8 cellular contexts compared by ENCODE assay signal in the genomic region with DNA sequence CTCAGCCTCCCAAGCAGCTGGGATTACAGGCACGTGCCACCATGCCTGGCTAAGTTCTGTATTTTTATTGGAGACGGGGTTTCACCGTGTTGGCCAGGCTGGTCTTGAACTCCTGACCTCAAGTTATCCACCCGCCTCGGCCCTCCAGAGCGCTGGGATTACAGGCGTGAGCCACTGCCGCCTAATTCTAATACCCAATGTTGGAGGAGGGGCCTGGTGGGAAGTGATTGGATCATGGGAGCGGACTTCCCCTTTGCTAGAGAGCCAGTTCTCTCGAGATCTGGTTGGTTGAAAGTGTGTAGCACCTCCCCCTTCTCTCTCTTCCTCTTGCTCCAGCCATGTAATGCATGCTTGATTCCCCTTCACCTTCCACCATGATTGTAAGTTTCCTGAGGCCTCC. TPM values are rescaled to one million over a fixed set of nuclear protein-coding genes. Genes with fewer than 3 reads are reported as not detected.
DNase-seq lines count a peak whose midpoint lies in the region; FAIRE-seq and TF ChIP-seq lines count a peak whose summit lies in the region.
"Not testable (repeated sequence)": the region's sequence is repeated elsewhere in the genome, so short reads cannot be mapped to it uniquely, and the experiment has no call there.

No MANE protein-coding gene starts in this region.

- TF ChIP-seq CTCF in H9 (conservative IDR thresholded peaks at IDR 0.05); astrocyte (IDR thresholded peaks at IDR 0.05; ENCODE audit: insufficient read depth, low read depth, low read length); fibroblast of lung (conservative IDR thresholded peaks at IDR 0.05 in 1 of 2, IDR thresholded peaks at IDR 0.05 in 1 of 2; ENCODE audit: low read depth in 1 of 2, low read length in 2 of 2): not testable (repeated sequence)

- not testable (repeated sequence) for H3K79me2 ChIP-seq in H9 (ENCODE audit: insufficient read depth, low read length); astrocyte (ENCODE audit: insufficient read depth, low read length); fibroblast of lung (ENCODE audit: control insufficient read depth, insufficient read depth, low read length); mesendoderm (ENCODE audit: control insufficient read depth, insufficient read depth, low read length)

- H4K8ac ChIP-seq in H9 (replicated peaks; ENCODE audit: insufficient read length, low read depth, low read length); mesendoderm (ENCODE audit: low read depth, low read length); neuronal stem cell (ENCODE audit: low read depth, low read length): not testable (repeated sequence)

- not testable (repeated sequence) for H3K4ac ChIP-seq in H9 (ENCODE audit: low read depth, low read length); mesendoderm (ENCODE audit: low read depth, low read length); neuronal stem cell (ENCODE audit: low read length)

- not testable (repeated sequence) for H2BK120ac ChIP-seq in H9 (ENCODE audit: low read depth, low read length, poor library complexity, severe bottlenecking); mesendoderm (ENCODE audit: low read depth, low read length); neuronal stem cell (ENCODE audit: low read depth, low read length)

- not testable (repeated sequence) for H2AK5ac ChIP-seq in H9 (ENCODE audit: insufficient read length, low read length); mesendoderm (ENCODE audit: low read length); neuronal stem cell (ENCODE audit: low read depth, low read length)

- H3K4me2 ChIP-seq in H9 (ENCODE audit: insufficient read depth, insufficient read length, low read length); astrocyte (ENCODE audit: low read length); mesendoderm (ENCODE audit: low read length); neuronal stem cell (ENCODE audit: insufficient read depth, low read length, poor library complexity, severe bottlenecking): not testable (repeated sequence)
- peak overlapping the region; percentile 32 for H3K4me2 ChIP-seq in fibroblast of lung (ENCODE audit: extremely low read depth, insufficient read depth, low read length)

- H2BK15ac ChIP-seq in H9 (ENCODE audit: low read depth, low read length); mesendoderm (replicated peaks; ENCODE audit: low read depth); neuronal stem cell (ENCODE audit: low read length): not testable (repeated sequence)

- DNase-seq in CD1c-positive myeloid dendritic cell (ENCODE audit: extremely low spot score): peak; percentile 41
- peak; percentile 59 for DNase-seq in H9
- peak; percentile 45 for DNase-seq in NCI-H82 (lab: John Stamatoyannopoulos, UW)
- DNase-seq in astrocyte (ENCODE audit: low read depth); fibroblast of lung (ENCODE audit: low read depth in 2 of 2); neuronal stem cell (ENCODE audit: low spot score): not testable (repeated sequence)
- DNase-seq in mesendoderm: peak; percentile 42
- DNase-seq in ureter (ENCODE audit: low spot score): peak; percentile 33

- H3K4me1 Mint-ChIP-seq in H9: peaks cover 22 to 29% of the 10 kb centered on the region in 2 experiments
- H3K4me1 Mint-ChIP-seq in astrocyte (ENCODE audit: low read depth, unreplicated experiment): not testable (repeated sequence)

- H2BK12ac ChIP-seq in H9 (ENCODE audit: insufficient read length, low read depth, low read length): not testable (repeated sequence)
- peak overlapping the region; percentile 1 for H2BK12ac ChIP-seq in neuronal stem cell (ENCODE audit: low read length)

- H4K91ac ChIP-seq in H9 (ENCODE audit: insufficient read length, low read depth, low read length); neuronal stem cell (ENCODE audit: low read depth, low read length, poor library complexity): not testable (repeated sequence)

- H3K27ac Mint-ChIP-seq in H9: peak overlapping the region in 2 of 3 experiments; percentile 53 to 64; a peak in 2 of 7 replicates
- H3K27ac Mint-ChIP-seq in astrocyte (ENCODE audit: unreplicated experiment): not testable (repeated sequence)

- FAIRE-seq in astrocyte (lab: Jason Lieb, UNC): not testable (repeated sequence)

- not testable (repeated sequence) for H3K27me3 Mint-ChIP-seq in H9 (ENCODE audit: low read depth); astrocyte (ENCODE audit: low read depth, unreplicated experiment)

- H3K9ac ChIP-seq in H9 (ENCODE audit: extremely low read depth, insufficient read length, low read length); astrocyte (ENCODE audit: low read length); fibroblast of lung (ENCODE audit: insufficient read depth, low read length); mesendoderm (ENCODE audit: low read length); neuronal stem cell (ENCODE audit: low read depth, low read length, poor library complexity): not testable (repeated sequence)

- H4K20me1 ChIP-seq in H9 (ENCODE audit: control insufficient read depth, insufficient read depth, insufficient read length); astrocyte (ENCODE audit: insufficient read depth, low read length); fibroblast of lung (ENCODE audit: control insufficient read depth, extremely low read depth, insufficient read depth, low read length): not testable (repeated sequence)

- H4K5ac ChIP-seq in H9 (ENCODE audit: insufficient read length, low read depth, low read length); mesendoderm (ENCODE audit: low read length): not testable (repeated sequence)

- H3K9me3 ChIP-seq in H9 (ENCODE audit: control insufficient read depth, low read depth, low read length); astrocyte (ENCODE audit: insufficient read depth, low read depth, low read length); fibroblast of lung (ENCODE audit: control insufficient read depth, insufficient read depth, low read depth, low read length); neuronal stem cell (replicated peaks in 1 of 2; ENCODE audit: control insufficient read depth in 2 of 2, insufficient read depth in 1 of 2, low read depth in 1 of 2, low read length in 2 of 2): not testable (repeated sequence)

- H3K14ac ChIP-seq in H9 (ENCODE audit: insufficient read depth, low read length); neuronal stem cell (ENCODE audit: low read length): not testable (repeated sequence)

- not testable (repeated sequence) for H3K79me1 ChIP-seq in H9 (ENCODE audit: insufficient read depth, low read depth, low read length, poor library complexity, severe bottlenecking); mesendoderm (ENCODE audit: low read length); neuronal stem cell (ENCODE audit: low read depth, low read length)

- H3K4me1 ChIP-seq in H9 (ENCODE audit: insufficient read depth, low read length); astrocyte (ENCODE audit: insufficient read depth, low read length); fibroblast of lung (ENCODE audit: control insufficient read depth, extremely low read depth, insufficient read depth, low read length); mesendoderm (ENCODE audit: control insufficient read depth, low read depth, low read length): not testable (repeated sequence)
- peaks cover 11 to 17% of the 10 kb centered on the region in 2 donors for H3K4me1 ChIP-seq in neuronal stem cell (ENCODE audit: control insufficient read depth in 2 of 2, insufficient read depth in 1 of 2, low read depth in 1 of 2, low read length in 2 of 2)

- peaks cover 10 to 13% of the 10 kb centered on the region in 2 experiments; a peak in 3 of 5 replicates for H3K9me3 Mint-ChIP-seq in H9
- H3K9me3 Mint-ChIP-seq in astrocyte (ENCODE audit: unreplicated experiment): not testable (repeated sequence)

- not testable (repeated sequence) for H2BK5ac ChIP-seq in H9 (ENCODE audit: insufficient read length, low read length); mesendoderm (ENCODE audit: low read length); neuronal stem cell (ENCODE audit: low read length)

- H2BK20ac ChIP-seq in H9 (ENCODE audit: low read depth, low read length, poor library complexity, severe bottlenecking): not testable (repeated sequence)

- H3K18ac ChIP-seq in H9 (ENCODE audit: insufficient read length, low read depth, low read length); mesendoderm (ENCODE audit: low read length): not testable (repeated sequence)
- H3K18ac ChIP-seq in neuronal stem cell (ENCODE audit: low read length): peak overlapping the region; percentile 86

- H3T11ph ChIP-seq in H9 (ENCODE audit: low read length): not testable (repeated sequence)

- H3K27ac ChIP-seq in H9 (ENCODE audit: insufficient read length, low read depth, low read length); astrocyte (ENCODE audit: low read depth, low read length); fibroblast of lung (ENCODE audit: insufficient read depth, low read length); mesendoderm (ENCODE audit: low read depth, low read length): not testable (repeated sequence)
- H3K27ac ChIP-seq in neuronal stem cell (replicated peaks; ENCODE audit: low read length): peak overlapping the region; percentile 99

- H3K36me3 Mint-ChIP-seq in H9 (ENCODE audit: insufficient read depth in 1 of 3, low read depth in 3 of 3): peaks cover 1 to 15% (median 3%) of the 10 kb centered on the region in 3 experiments; a peak in 4 of 7 replicates
- not testable (repeated sequence) for H3K36me3 Mint-ChIP-seq in astrocyte (ENCODE audit: low read depth, unreplicated experiment)

- no CpG with 5 or more reads among the region's 10 CpGs for WGBS in H9 (ENCODE audit: extremely low coverage, insufficient read length, low lambda C conversion rate)
- WGBS in mesendoderm (ENCODE audit: extremely low coverage, insufficient coverage, low lambda C conversion rate): no CpG with 5 or more reads among the region's 10 CpGs
- WGBS in neuronal stem cell (ENCODE audit: extremely low coverage in 2 of 2, insufficient read length in 2 of 2, insufficient replicate concordance in 1 of 2), 2 donors: no CpG with 5 or more reads among the region's 10 CpGs

- not testable (repeated sequence) for H3K27me3 ChIP-seq in H9 (ENCODE audit: insufficient read depth, low read length); astrocyte (ENCODE audit: insufficient read depth, low read length); fibroblast of lung (ENCODE audit: control insufficient read depth, insufficient read depth, low read length); mesendoderm (ENCODE audit: insufficient read depth, low read length, poor library complexity); neuronal stem cell (ENCODE audit: control insufficient read depth in 3 of 3, insufficient read depth in 3 of 3, low read depth in 1 of 3, low read length in 3 of 3)

- H2AFZ ChIP-seq in H9 (ENCODE audit: low read length); astrocyte (ENCODE audit: low read depth, low read length): not testable (repeated sequence)
- H2AFZ ChIP-seq in fibroblast of lung (ENCODE audit: low read length): peak overlapping the region; percentile 87
- H2AFZ ChIP-seq in neuronal stem cell (ENCODE audit: low read length): peak overlapping the region; percentile 92

- not testable (repeated sequence) for H3K23me2 ChIP-seq in H9 (ENCODE audit: insufficient read length, low read depth, low read length, poor library complexity, severe bottlenecking)

- not testable (repeated sequence) for H3K56ac ChIP-seq in H9 (ENCODE audit: insufficient read length, low read depth, low read length); mesendoderm (ENCODE audit: low read length)

- not testable (repeated sequence) for H3K4me3 Mint-ChIP-seq in H9
- H3K4me3 Mint-ChIP-seq in astrocyte (ENCODE audit: unreplicated experiment): peak overlapping the region; percentile 17

- not testable (repeated sequence) for H3K4me3 ChIP-seq in astrocyte (ENCODE audit: insufficient read depth, low read depth, low read length); fibroblast of lung (replicated peaks in 1 of 4; ENCODE audit: control extremely low read depth in 1 of 4, insufficient read depth in 1 of 4, low read depth in 3 of 4, low read length in 4 of 4); mesendoderm (ENCODE audit: low read length); neuronal stem cell (ENCODE audit: low read length in 2 of 2)

- not testable (repeated sequence) for H3K23ac ChIP-seq in H9 (ENCODE audit: insufficient read length, low read depth, low read length); mesendoderm (ENCODE audit: low read length); neuronal stem cell (ENCODE audit: low read depth, low read length, poor library complexity)

- not testable (repeated sequence) for H3K36me3 ChIP-seq in astrocyte (ENCODE audit: insufficient read depth, low read length); fibroblast of lung (ENCODE audit: control insufficient read depth, insufficient read depth, low read length); mesendoderm (ENCODE audit: control insufficient read depth, insufficient read depth, low read length); neuronal stem cell (replicated peaks in 1 of 2; ENCODE audit: control insufficient read depth in 2 of 2, insufficient read depth in 2 of 2, low read length in 2 of 2)

RNA-seq across cellular contexts. Expression of gene RALBP1, which starts 42.2 kb away (rescaled TPM):
- 49.6 and 51.0 TPM in 2 replicates for total RNA-seq in H9 (2021)
- total RNA-seq in astrocyte: 57.5 and 57.7 TPM in 2 replicates
- total RNA-seq in fibroblast of lung: 72.3 and 72.7 TPM in 2 replicates
- 67.5 and 72.4 TPM in 2 replicates for polyA plus RNA-seq in fibroblast of lung
- 58.5 and 64.6 TPM in 2 replicates for polyA plus RNA-seq in fibroblast of lung (2012)
- 27.0 and 27.5 TPM in 2 replicates for polyA minus RNA-seq in fibroblast of lung (ENCODE audit: low replicate concordance)
- 103 TPM for polyA plus RNA-seq in mesendoderm (2013, experiment 1 of 2)
- polyA plus RNA-seq in mesendoderm (2013, experiment 2 of 2): 104 TPM
- 97.0 TPM for polyA plus RNA-seq in neuronal stem cell (2013, experiment 1 of 2)
- 108 TPM for polyA plus RNA-seq in neuronal stem cell (2013, experiment 2 of 2)
- total RNA-seq in ureter: 117 TPM
